ENCODE assay signal across 17 cellular contexts in genomic region chr17:71315568-71315967, GRCh38.
"Had no signal": no experiment of that assay in that cellular context is flagged by ENCODE, and none has a peak within 500 bp of the region (broad histone marks: within the 10 kb centered on the region; RNA-seq: fewer than 3 reads in every experiment).

No MANE protein-coding gene starts in this region.

- H3K4me3 ChIP-seq: gastrocnemius medialis, lower lobe of right lung, ovary, smooth muscle cell, thyroid gland had no signal

- DNase-seq: cortex of kidney; effector CD4-positive, alpha-beta T cell; gastrocnemius medialis; left ventricle myocardium superior; lower lobe of right lung; natural killer cell; occipital lobe; ovary; stimulated activated CD4-positive, alpha-beta T cell treated with anti-CD3 and anti-CD28 coated beads, Interleukin-12 subunit alpha, Interleukin-12 subunit beta, amount 100 ng/mL, for 4 hours; stimulated activated CD4-positive, alpha-beta T cell treated with anti-CD3 and anti-CD28 coated beads, Interleukin-1b, Interleukin-23, amount 100 ng/mL, for 48 hours; stimulated activated CD4-positive, alpha-beta T cell treated with anti-CD3 and anti-CD28 coated beads, Interleukin-4, amount 100 ng/mL, for 1 hour; stimulated activated CD8-positive, alpha-beta memory T cell treated with anti-CD3 and anti-CD28 coated beads, Interleukin-4, amount 100 ng/mL, for 48 hours; stimulated activated naive CD4-positive, alpha-beta T cell; stimulated activated naive CD8-positive, alpha-beta T cell treated with anti-CD3 and anti-CD28 coated beads, Interleukin-15, amount 100 ng/mL, for 72 hours; thyroid gland had no signal

- H3K4me1 ChIP-seq: gastrocnemius medialis, lower lobe of right lung, thyroid gland had no signal

- H3K9me3 ChIP-seq: gastrocnemius medialis, lower lobe of right lung, ovary, thyroid gland had no signal

- H3K27me3 ChIP-seq: gastrocnemius medialis, ovary, thyroid gland had no signal

- ATAC-seq: gastrocnemius medialis; left ventricle myocardium superior; lower lobe of right lung; natural killer cell; sciatic nerve; stimulated activated naive CD8-positive, alpha-beta T cell treated with anti-CD3 and anti-CD28 coated beads, Interleukin-15, amount 100 ng/mL, for 72 hours had no signal

- H3K4me2 ChIP-seq: smooth muscle cell had no signal

- H3K27ac ChIP-seq: gastrocnemius medialis, lower lobe of right lung, ovary, thyroid gland had no signal

- H3K36me3 ChIP-seq: gastrocnemius medialis, lower lobe of right lung, ovary, thyroid gland had no signal
